Comparison of ENCODE assay signal across 1 cellular context in genomic region chr19:54448037-54448773, GRCh38.
A peak's percentile ranks its signal among the peaks of the same experiment; 100 is the strongest.
TF ChIP-seq lines count a peak whose summit lies in the region.

No MANE protein-coding gene starts in this region.

TF ChIP-seq in K562, 482 proteins besides CTCF, POLR2A, EP300 and RAD21 (continued from another document):
- TF ChIP-seq THRA (IDR thresholded peaks at IDR 0.05): no peak
- no peak for TF ChIP-seq ZNF165 (CRISPR knock-in tag; IDR thresholded peaks at IDR 0.05; ENCODE audit: borderline replicate concordance)
- no peak for TF ChIP-seq ZC3H11A (IDR thresholded peaks at IDR 0.05; ENCODE audit: low read depth, low read length)
- TF ChIP-seq MCM5 (IDR thresholded peaks at IDR 0.05; ENCODE audit: low read depth): no peak
- no peak for TF ChIP-seq ZNF717 (CRISPR knock-in tag; IDR thresholded peaks at IDR 0.05)
- no peak for TF ChIP-seq RBM39 (optimal IDR thresholded peaks at IDR 0.05; ENCODE audit: low read depth, low read length)
- no peak for TF ChIP-seq HOMEZ (CRISPR knock-in tag; IDR thresholded peaks at IDR 0.05)
- no peak for TF ChIP-seq CBX5 (IDR thresholded peaks at IDR 0.05; ENCODE audit: borderline replicate concordance, low read depth)
- TF ChIP-seq ZNF668 (CRISPR knock-in tag; IDR thresholded peaks at IDR 0.05): no peak
- TF ChIP-seq E4F1 (CRISPR knock-in tag; IDR thresholded peaks at IDR 0.05; ENCODE audit: borderline replicate concordance): no peak
- TF ChIP-seq LCOR (CRISPR knock-in tag; IDR thresholded peaks at IDR 0.05): no peak
- TF ChIP-seq RBBP5 (IDR thresholded peaks at IDR 0.05; ENCODE audit: borderline replicate concordance, insufficient read depth, low read length, poor library complexity, severe bottlenecking): no peak
- TF ChIP-seq PKNOX1 (IDR thresholded peaks at IDR 0.05): 0 out of 2 replicates have a peak, but pooled peaks have one; percentile 18
- no peak for TF ChIP-seq ZSCAN32 (CRISPR knock-in tag; IDR thresholded peaks at IDR 0.05)
- no peak for TF ChIP-seq L3MBTL2 (IDR thresholded peaks at IDR 0.05)
- TF ChIP-seq GABPB1 (CRISPR knock-in tag; IDR thresholded peaks at IDR 0.05): no peak
- no peak for TF ChIP-seq EHMT2 (IDR thresholded peaks at IDR 0.05)
- no peak for TF ChIP-seq ZNF324 (CRISPR knock-in tag; IDR thresholded peaks at IDR 0.05)
- no peak for TF ChIP-seq WHSC1 (IDR thresholded peaks at IDR 0.05; ENCODE audit: low read length)
